ENCODE assay signal across 16 cellular contexts in the genomic region with DNA sequence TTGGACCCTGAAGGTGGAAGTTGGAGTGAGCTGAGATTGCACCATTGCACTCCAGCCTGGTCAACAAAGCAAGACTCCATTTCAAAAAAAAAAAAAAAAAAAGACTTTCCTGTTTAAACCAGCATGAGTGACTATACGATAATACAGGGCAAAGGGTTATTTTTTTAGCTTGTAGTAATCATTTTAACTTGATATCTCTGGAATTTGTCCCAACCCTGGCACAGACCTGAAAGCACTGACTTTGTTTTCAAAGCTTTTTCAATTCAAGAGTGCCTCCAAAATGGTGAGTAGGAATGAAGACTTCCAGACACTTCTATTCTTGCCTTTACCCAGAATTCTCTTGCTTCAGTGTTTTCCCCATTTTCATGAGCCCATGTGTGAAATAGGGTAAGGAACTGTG. TPM values are rescaled to one million over a fixed set of nuclear protein-coding genes. Genes with fewer than 3 reads are reported as not detected.
"Had no signal": no experiment of that assay in that cellular context is flagged by ENCODE, and none has a peak within 500 bp of the region (broad histone marks: within the 10 kb centered on the region; RNA-seq: fewer than 3 reads in every experiment).

No MANE protein-coding gene starts in this region.

- DNase-seq: activated CD4-positive, alpha-beta memory T cell treated with anti-CD3 and anti-CD28 coated beads, Interleukin-2, amount 10 ng/mL, durations not matched to agents 7 days and 5 days; activated naive CD8-positive, alpha-beta T cell treated with anti-CD3 and anti-CD28 coated beads, Interleukin-2, amount 10 ng/mL, durations not matched to agents 7 days and 5 days; activated T-cell treated with anti-CD3 and anti-CD28 coated beads, Interleukin-2, amount 50 U/mL, for 48 hours; esophagus squamous epithelium; gastrocnemius medialis; heart left ventricle; T-helper 1 cell; T1000; thyroid gland; WERI-Rb-1 had no signal

- H3K4me1 Mint-ChIP-seq: mesothelial cell of epicardium had no signal

- H3K4me3 ChIP-seq: esophagus squamous epithelium, gastrocnemius medialis, heart left ventricle, lung, thyroid gland had no signal

- ATAC-seq: gastrocnemius medialis, sciatic nerve, SK-N-SH treated with all-trans-retinoic acid at 6 μM for 48 hours had no signal

- H3K9me3 Mint-ChIP-seq: activated CD4-positive, alpha-beta memory T cell treated with anti-CD3 and anti-CD28 coated beads, Interleukin-2, amount 10 ng/mL, durations not matched to agents 7 days and 5 days; activated naive CD8-positive, alpha-beta T cell treated with anti-CD3 and anti-CD28 coated beads, Interleukin-2, amount 10 ng/mL, durations not matched to agents 7 days and 5 days; mesothelial cell of epicardium had no signal

- H3K27ac ChIP-seq: esophagus squamous epithelium, gastrocnemius medialis, heart left ventricle, thyroid gland, WERI-Rb-1 had no signal

- H3K36me3 ChIP-seq: thyroid gland had no signal

- H3K27me3 Mint-ChIP-seq: activated CD4-positive, alpha-beta memory T cell treated with anti-CD3 and anti-CD28 coated beads, Interleukin-2, amount 10 ng/mL, durations not matched to agents 7 days and 5 days; activated naive CD8-positive, alpha-beta T cell treated with anti-CD3 and anti-CD28 coated beads, Interleukin-2, amount 10 ng/mL, durations not matched to agents 7 days and 5 days had no signal

- H3K4me3 Mint-ChIP-seq: activated CD4-positive, alpha-beta memory T cell treated with anti-CD3 and anti-CD28 coated beads, Interleukin-2, amount 10 ng/mL, durations not matched to agents 7 days and 5 days; activated naive CD8-positive, alpha-beta T cell treated with anti-CD3 and anti-CD28 coated beads, Interleukin-2, amount 10 ng/mL, durations not matched to agents 7 days and 5 days; mesothelial cell of epicardium had no signal

- H3K27me3 ChIP-seq: esophagus squamous epithelium, gastrocnemius medialis, heart left ventricle, thyroid gland had no signal

- H3K4me1 ChIP-seq: gastrocnemius medialis had no signal

- H3K27ac Mint-ChIP-seq: activated CD4-positive, alpha-beta memory T cell treated with anti-CD3 and anti-CD28 coated beads, Interleukin-2, amount 10 ng/mL, durations not matched to agents 7 days and 5 days; activated naive CD8-positive, alpha-beta T cell treated with anti-CD3 and anti-CD28 coated beads, Interleukin-2, amount 10 ng/mL, durations not matched to agents 7 days and 5 days; mesothelial cell of epicardium had no signal

- H3K9me3 ChIP-seq: esophagus squamous epithelium, gastrocnemius medialis, heart left ventricle, thyroid gland had no signal

RNA-seq across cellular contexts. Expression of a gene that starts 4.4 kb away (rescaled TPM):
- total RNA-seq: activated CD4-positive, alpha-beta memory T cell treated with anti-CD3 and anti-CD28 coated beads, Interleukin-2, amount 10 ng/mL, durations not matched to agents 7 days and 5 days; activated naive CD8-positive, alpha-beta T cell treated with anti-CD3 and anti-CD28 coated beads, Interleukin-2, amount 10 ng/mL, durations not matched to agents 7 days and 5 days; esophagus squamous epithelium; gastrocnemius medialis; heart left ventricle; lung; mesothelial cell of epicardium; omental fat pad; sciatic nerve; thyroid gland had no signal
- polyA plus RNA-seq: heart left ventricle, lung, neural cell had no signal
